Comparison of ENCODE assay signal across 13 cellular contexts in genomic region chr4:177308125-177308524, GRCh38. TPM values are rescaled to one million over a fixed set of nuclear protein-coding genes. Genes with fewer than 3 reads are reported as not detected.
DNase-seq lines count a peak whose midpoint lies in the region; ATAC-seq and TF ChIP-seq lines count a peak whose summit lies in the region.
"Had no signal": no experiment of that assay in that cellular context is flagged by ENCODE, and none has a peak within 500 bp of the region (broad histone marks: within the 10 kb centered on the region; RNA-seq: fewer than 3 reads in every experiment).

No MANE protein-coding gene starts in this region.

- no peaks in the 10 kb centered on the region for H3K9me3 Mint-ChIP-seq in T-helper 1 cell treated with Interleukin-12 subunit alpha and Interleukin-12 subunit beta and Interleukin-4 antibody, amounts not matched to agents 30 μg/mL and 1 μg/mL, for 36 hours
- H3K9me3 Mint-ChIP-seq: activated naive CD8-positive, alpha-beta T cell treated with anti-CD3 and anti-CD28 coated beads for 36 hours had no signal

- H3K27me3 Mint-ChIP-seq in T-helper 1 cell treated with Interleukin-12 subunit alpha and Interleukin-12 subunit beta and Interleukin-4 antibody, amounts not matched to agents 30 μg/mL and 1 μg/mL, for 36 hours (ENCODE audit: low read depth) = peaks cover 3% of the 10 kb centered on the region

- DNase-seq in AG08395 (ENCODE audit: low spot score) = peak; percentile 50
- peak; percentile 37 for DNase-seq in H4 (ENCODE audit: low spot score)
- DNase-seq in foreskin keratinocyte = peak; percentile 42 to 57
- DNase-seq in DMS53 (lab: John Stamatoyannopoulos, UW) = no peak
- DNase-seq in NCI-H2081 (lab: John Stamatoyannopoulos, UW) = no peak
- DNase-seq: COR-L47, heart left ventricle, NCI-H1436 treated with DMSO at 0.1 percent for 48 hours had no signal

- H3K36me3 Mint-ChIP-seq in T-helper 1 cell treated with Interleukin-12 subunit alpha and Interleukin-12 subunit beta and Interleukin-4 antibody, amounts not matched to agents 30 μg/mL and 1 μg/mL, for 36 hours (ENCODE audit: low read depth) = peaks cover 5% of the 10 kb centered on the region

- H3K4me1 Mint-ChIP-seq in T-helper 1 cell treated with Interleukin-12 subunit alpha and Interleukin-12 subunit beta and Interleukin-4 antibody, amounts not matched to agents 30 μg/mL and 1 μg/mL, for 36 hours (ENCODE audit: low read depth) = peaks cover 29% of the 10 kb centered on the region

- no peak overlapping the region for H3K27ac ChIP-seq in foreskin keratinocyte
- H3K27ac ChIP-seq: heart left ventricle, parathyroid adenoma had no signal

- no peak overlapping the region for H3K4me3 Mint-ChIP-seq in T-helper 1 cell treated with Interleukin-12 subunit alpha and Interleukin-12 subunit beta and Interleukin-4 antibody, amounts not matched to agents 30 μg/mL and 1 μg/mL, for 36 hours
- H3K4me3 Mint-ChIP-seq: activated naive CD8-positive, alpha-beta T cell treated with anti-CD3 and anti-CD28 coated beads for 36 hours had no signal

- peak overlapping the region; percentile 64 for H3K27ac Mint-ChIP-seq in T-helper 1 cell treated with Interleukin-12 subunit alpha and Interleukin-12 subunit beta and Interleukin-4 antibody, amounts not matched to agents 30 μg/mL and 1 μg/mL, for 36 hours
- H3K27ac Mint-ChIP-seq: activated naive CD8-positive, alpha-beta T cell treated with anti-CD3 and anti-CD28 coated beads for 36 hours had no signal

- no peaks in the 10 kb centered on the region for H3K27me3 ChIP-seq in foreskin keratinocyte
- H3K27me3 ChIP-seq: heart left ventricle had no signal

- TF ChIP-seq CTCF in foreskin keratinocyte (conservative IDR thresholded peaks at IDR 0.05) = no peak

- peaks cover 10% of the 10 kb centered on the region for H3K4me1 ChIP-seq in foreskin keratinocyte
- H3K4me1 ChIP-seq: parathyroid adenoma had no signal

- ATAC-seq in foreskin keratinocyte (peak; percentile 22), GM18511 (IDR thresholded peaks at IDR 0.05; ENCODE audit: unreplicated experiment) (no peak), HG03135 (IDR thresholded peaks at IDR 0.05; ENCODE audit: unreplicated experiment) (no peak)

RNA-seq across cellular contexts. Expression of gene NEIL3, which starts 1.5 kb away (rescaled TPM):
- total RNA-seq in H4 (2014; rRNA removed; shearing (Covaris generic)) = 21.1 and 23.8 TPM in 2 replicates
- total RNA-seq in foreskin keratinocyte = 10.1 and 14.2 TPM in 2 replicates
- 4.3 and 7.7 TPM in 2 replicates for polyA plus RNA-seq in foreskin keratinocyte

Comparison
In these comparisons a context has a peak if more than half of its experiments do, and no peak if none do; other contexts are left out.
1. DNase-seq: peak in AG08395 (single experiment), H4 (single experiment) and foreskin keratinocyte (2 of 2); none in DMS53 (single experiment) and NCI-H2081 (0 of 2).